Comparison of ENCODE assay signal across 12 cellular contexts in genomic region chr1:157241185-157241538, GRCh38.
DNase-seq lines count a peak whose midpoint lies in the region; ATAC-seq and TF ChIP-seq lines count a peak whose summit lies in the region.
"Had no signal": no experiment of that assay in that cellular context is flagged by ENCODE, and none has a peak within 500 bp of the region (broad histone marks: within the 10 kb centered on the region; RNA-seq: fewer than 3 reads in every experiment).

No MANE protein-coding gene starts in this region.

- H3K4me3 ChIP-seq in GM23338 (no peak overlapping the region), endodermal cell (ENCODE audit: low read length) (no peak overlapping the region), mesendoderm (ENCODE audit: low read length) (no peak overlapping the region), upper lobe of right lung (no peak overlapping the region)

- no peaks in the 10 kb centered on the region for H4K20me1 ChIP-seq in GM23338 (replicated peaks; ENCODE audit: insufficient read depth)

- H3K36me3 ChIP-seq in GM23338 (ENCODE audit: insufficient read depth), result no peaks in the 10 kb centered on the region
- no peaks in the 10 kb centered on the region for H3K36me3 ChIP-seq in endodermal cell (ENCODE audit: control insufficient read depth, insufficient read depth, low read length)
- H3K36me3 ChIP-seq in mesendoderm (ENCODE audit: control insufficient read depth, insufficient read depth, low read length), result no peaks in the 10 kb centered on the region
- H3K36me3 ChIP-seq in upper lobe of right lung, result no peaks in the 10 kb centered on the region

- H2AK5ac ChIP-seq in mesendoderm (ENCODE audit: low read length), result no peak overlapping the region

- no peak overlapping the region for H4K5ac ChIP-seq in mesendoderm (ENCODE audit: low read length)

- H3K9me3 ChIP-seq in endodermal cell (ENCODE audit: control insufficient read depth, low read length) (no peaks in the 10 kb centered on the region), upper lobe of right lung (no peaks in the 10 kb centered on the region)

- H3K27ac ChIP-seq in GM23338 (ENCODE audit: low read depth), result no peak overlapping the region; the same call in 1 of the 2 replicates
- no peak overlapping the region for H3K27ac ChIP-seq in endodermal cell (ENCODE audit: low read depth, low read length)
- no peak overlapping the region for H3K27ac ChIP-seq in mesendoderm (ENCODE audit: low read depth, low read length)
- peak overlapping the region; percentile 83 for H3K27ac ChIP-seq in upper lobe of right lung

- TF ChIP-seq CTCF in GM23338 (conservative IDR thresholded peaks at IDR 0.05; ENCODE audit: low read depth in 2 of 2) (no peak), endodermal cell (conservative IDR thresholded peaks at IDR 0.05) (no peak), upper lobe of right lung (IDR thresholded peaks at IDR 0.05) (no peak)

- H3K9me3 Mint-ChIP-seq in GM23338 (peaks cover 9% of the 10 kb centered on the region; the same call in 2 of the 3 replicates), endodermal cell (no peaks in the 10 kb centered on the region)
- H3K9me3 Mint-ChIP-seq in activated CD8-positive, alpha-beta T cell treated with anti-CD3 and anti-CD28 coated beads, Interleukin-2, amount 10 ng/mL, durations not matched to agents 7 days and 5 days (ENCODE audit: insufficient read depth), result no peaks in the 10 kb centered on the region

- no peaks in the 10 kb centered on the region for H3K27me3 ChIP-seq in GM23338 (ENCODE audit: insufficient read depth)
- no peaks in the 10 kb centered on the region for H3K27me3 ChIP-seq in endodermal cell (ENCODE audit: control insufficient read depth, insufficient read depth, low read length, poor library complexity, severe bottlenecking)
- H3K27me3 ChIP-seq in mesendoderm (ENCODE audit: insufficient read depth, low read length, poor library complexity), result no peaks in the 10 kb centered on the region
- no peaks in the 10 kb centered on the region for H3K27me3 ChIP-seq in upper lobe of right lung

- H3K27me3 Mint-ChIP-seq in GM23338 (ENCODE audit: insufficient read depth, low read depth, poor library complexity) (no peaks in the 10 kb centered on the region), endodermal cell (ENCODE audit: insufficient read depth) (no peaks in the 10 kb centered on the region)
- peaks cover 5% of the 10 kb centered on the region for H3K27me3 Mint-ChIP-seq in activated CD8-positive, alpha-beta T cell treated with anti-CD3 and anti-CD28 coated beads, Interleukin-2, amount 10 ng/mL, durations not matched to agents 7 days and 5 days (ENCODE audit: low read depth)

- H2BK120ac ChIP-seq in mesendoderm (ENCODE audit: low read depth, low read length), result no peak overlapping the region

- no peaks in the 10 kb centered on the region for H3K79me2 ChIP-seq in GM23338 (replicated peaks; ENCODE audit: insufficient read depth)
- H3K79me2 ChIP-seq in mesendoderm (ENCODE audit: control insufficient read depth, insufficient read depth, low read length), result no peaks in the 10 kb centered on the region

- peak overlapping the region; percentile 73 for H3K56ac ChIP-seq in mesendoderm (ENCODE audit: low read length)

- H3K9me2 ChIP-seq in GM23338 (ENCODE audit: insufficient read depth), result no peaks in the 10 kb centered on the region

- CTCF ChIA-PET in activated CD8-positive, alpha-beta T cell treated with anti-CD3 and anti-CD28 coated beads, Interleukin-2, amount 10 ng/mL, durations not matched to agents 7 days and 5 days (lab: Charles Lee), result interaction anchor here (1.3 kb wide), 1 partner anchor 17 kb away, joined by 3 read pairs; no protein-coding TSS in a partner anchor

- no peak overlapping the region for H2BK15ac ChIP-seq in mesendoderm (replicated peaks; ENCODE audit: low read depth)

- H3K4ac ChIP-seq in mesendoderm (ENCODE audit: low read depth, low read length), result no peak overlapping the region

- H3K4me1 Mint-ChIP-seq in GM23338, result peaks cover 42% of the 10 kb centered on the region
- peaks cover 30% of the 10 kb centered on the region for H3K4me1 Mint-ChIP-seq in endodermal cell
- H3K4me1 Mint-ChIP-seq in activated CD8-positive, alpha-beta T cell treated with anti-CD3 and anti-CD28 coated beads, Interleukin-2, amount 10 ng/mL, durations not matched to agents 7 days and 5 days (ENCODE audit: low read depth), result no peaks in the 10 kb centered on the region
- H3K4me1 Mint-ChIP-seq: CD4-positive, alpha-beta memory T cell had no signal

- no peak overlapping the region for H4K8ac ChIP-seq in mesendoderm (ENCODE audit: low read depth, low read length)

- H3K4me3 Mint-ChIP-seq in GM23338, result peak overlapping the region; percentile 36
- H3K4me3 Mint-ChIP-seq in endodermal cell, result no peak overlapping the region
- no peak overlapping the region for H3K4me3 Mint-ChIP-seq in activated CD8-positive, alpha-beta T cell treated with anti-CD3 and anti-CD28 coated beads, Interleukin-2, amount 10 ng/mL, durations not matched to agents 7 days and 5 days
- H3K4me3 Mint-ChIP-seq: CD4-positive, alpha-beta memory T cell had no signal

- H3K4me2 ChIP-seq in GM23338, result peak overlapping the region; percentile 39; the same call in 1 of the 2 replicates
- H3K4me2 ChIP-seq in mesendoderm (ENCODE audit: low read length), result no peak overlapping the region

- no peaks in the 10 kb centered on the region; the same call in 1 of the 3 replicates for H3K36me3 Mint-ChIP-seq in GM23338 (ENCODE audit: low read depth)
- no peaks in the 10 kb centered on the region for H3K36me3 Mint-ChIP-seq in endodermal cell (ENCODE audit: low read depth)
- H3K36me3 Mint-ChIP-seq in activated CD8-positive, alpha-beta T cell treated with anti-CD3 and anti-CD28 coated beads, Interleukin-2, amount 10 ng/mL, durations not matched to agents 7 days and 5 days (ENCODE audit: low read depth), result no peaks in the 10 kb centered on the region

- peak overlapping the region; percentile 71 for H2BK5ac ChIP-seq in mesendoderm (ENCODE audit: low read length)

- WGBS in endodermal cell (ENCODE audit: insufficient coverage in 1 of 2, insufficient read length in 1 of 2), 2 experiments, result 83% methylated on average over 2 of the region's 2 CpGs
- no CpG with 5 or more reads among the region's 2 CpGs for WGBS in mesendoderm (ENCODE audit: extremely low coverage, insufficient coverage, low lambda C conversion rate)

- no peak overlapping the region for H3K23ac ChIP-seq in mesendoderm (ENCODE audit: low read length)

- DNase-seq in GM23338 (ENCODE audit: low spot score) (peak; percentile 36), endodermal cell (peak; percentile 24), mesendoderm (no peak), upper lobe of right lung (no peak), SIG-M5 (lab: John Stamatoyannopoulos, UW) (no peak)
- DNase-seq in activated CD8-positive, alpha-beta T cell treated with anti-CD3 and anti-CD28 coated beads, Interleukin-2, amount 10 ng/mL, durations not matched to agents 7 days and 5 days, result no peak
- DNase-seq: ACHN; CD4-positive, alpha-beta memory T cell; KBM-7; NCI-H748 treated with DMSO at 0.1 percent for 48 hours; PC-3 had no signal

- H2AFZ ChIP-seq in GM23338, result 0 out of 2 replicates have a peak overlapping the region, but pooled peaks have one; percentile 9

- POLR2A ChIA-PET in activated CD8-positive, alpha-beta T cell treated with anti-CD3 and anti-CD28 coated beads, Interleukin-2, amount 10 ng/mL, durations not matched to agents 7 days and 5 days (lab: Charles Lee), result no interaction called here

- H3K27ac Mint-ChIP-seq in GM23338, result peak overlapping the region; percentile 91
- peak overlapping the region; percentile 91 for H3K27ac Mint-ChIP-seq in endodermal cell
- H3K27ac Mint-ChIP-seq in activated CD8-positive, alpha-beta T cell treated with anti-CD3 and anti-CD28 coated beads, Interleukin-2, amount 10 ng/mL, durations not matched to agents 7 days and 5 days, result no peak overlapping the region
- H3K27ac Mint-ChIP-seq: CD4-positive, alpha-beta memory T cell had no signal

- intact Hi-C loops in upper lobe of right lung (cut with DNase I), result no loop called here

- H3K4me1 ChIP-seq in GM23338 (ENCODE audit: insufficient read depth), result peaks cover 44% of the 10 kb centered on the region
- peaks cover 9% of the 10 kb centered on the region for H3K4me1 ChIP-seq in endodermal cell (ENCODE audit: control insufficient read depth, insufficient read depth, low read length)
- peaks cover 4% of the 10 kb centered on the region for H3K4me1 ChIP-seq in mesendoderm (ENCODE audit: control insufficient read depth, low read depth, low read length)
- no peaks in the 10 kb centered on the region for H3K4me1 ChIP-seq in upper lobe of right lung

- H3K9ac ChIP-seq in endodermal cell (ENCODE audit: extremely low read depth, low read length, poor library complexity, severe bottlenecking) (no peak overlapping the region), mesendoderm (ENCODE audit: low read length) (no peak overlapping the region)

- peak overlapping the region; percentile 35 for H3K18ac ChIP-seq in mesendoderm (ENCODE audit: low read length)

- ATAC-seq in GM23338 (peak; percentile 56), upper lobe of right lung (no peak), GM19455 (IDR thresholded peaks at IDR 0.05; ENCODE audit: unreplicated experiment) (no peak)
- no peak for ATAC-seq in activated CD8-positive, alpha-beta T cell treated with anti-CD3 and anti-CD28 coated beads, Interleukin-2, amount 10 ng/mL, durations not matched to agents 7 days and 5 days
- ATAC-seq: PC-3 had no signal

- H3F3A ChIP-seq in GM23338 (replicated peaks; ENCODE audit: low read depth), result no peaks in the 10 kb centered on the region

- H3K79me1 ChIP-seq in mesendoderm (ENCODE audit: low read length), result no peaks in the 10 kb centered on the region

TF ChIP-seq in GM23338, 12 proteins besides CTCF, POLR2A, EP300 and RAD21 (continues in another document):
- no peak for TF ChIP-seq STAT1 (IDR thresholded peaks at IDR 0.05; ENCODE audit: unreplicated experiment)

Comparison
In these comparisons a context has a peak if more than half of its experiments do, and no peak if none do; other contexts are left out.
1. DNase-seq: peak in GM23338 (single experiment) and endodermal cell (single experiment); none in mesendoderm (single experiment), upper lobe of right lung (single experiment), SIG-M5 (single experiment) and activated CD8-positive, alpha-beta T cell treated with anti-CD3 and anti-CD28 coated beads, Interleukin-2, amount 10 ng/mL, durations not matched to agents 7 days and 5 days (single experiment).